8 cellular contexts compared by ENCODE assay signal in the genomic region with DNA sequence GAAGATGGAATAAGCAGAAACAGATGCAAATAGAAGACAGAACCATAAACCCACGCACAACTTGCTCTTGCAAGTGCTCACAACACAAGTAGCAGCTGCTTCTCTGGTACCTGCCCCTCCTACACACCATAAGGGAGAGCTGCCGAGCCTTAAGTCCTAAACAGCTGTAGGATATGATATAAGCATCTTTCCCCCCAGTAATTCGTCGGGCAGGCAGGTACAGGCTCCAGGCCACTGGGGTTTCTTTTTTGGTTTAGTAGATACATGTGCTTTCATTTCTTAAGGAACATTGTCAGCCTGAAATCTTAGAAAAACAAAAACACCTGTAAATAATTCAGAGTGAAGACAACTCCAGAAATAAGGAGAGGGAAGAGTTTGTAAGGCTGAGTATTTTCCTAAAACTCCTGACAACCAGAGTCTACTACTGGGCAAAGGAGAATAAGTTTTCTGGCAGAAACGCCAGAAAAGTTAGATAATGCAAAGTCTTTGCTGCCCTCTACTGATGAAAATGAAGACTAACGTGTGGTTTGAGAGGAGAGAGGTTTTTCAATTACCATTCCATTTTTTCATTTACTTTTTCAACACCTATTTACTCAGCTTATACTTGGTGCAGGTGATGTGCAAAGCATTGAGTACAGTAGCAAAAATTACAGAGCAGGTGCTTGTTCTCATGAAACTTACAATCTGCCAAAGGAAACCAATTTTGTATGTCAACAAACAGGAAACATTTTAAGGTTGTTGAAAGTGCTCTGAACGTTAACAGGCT. TPM values are rescaled to one million over a fixed set of nuclear protein-coding genes. Genes with fewer than 3 reads are reported as not detected.
DNase-seq lines count a peak whose midpoint lies in the region; ATAC-seq and TF ChIP-seq lines count a peak whose summit lies in the region.

No MANE protein-coding gene starts in this region.

- peak overlapping the region; percentile 18 for H2AFZ ChIP-seq in mammary epithelial cell (ENCODE audit: low read depth, low read length)

- dilution Hi-C loops in mammary epithelial cell (cut with HindIII; ENCODE audit: low sequenced_read_pairs) = no loop called here

- H3K27me3 ChIP-seq in AG04450 (ENCODE audit: control insufficient read depth, insufficient read depth, low read length) (peaks cover 2% of the 10 kb centered on the region), mammary epithelial cell (ENCODE audit: insufficient read depth, low read length) (no peaks in the 10 kb centered on the region), vagina (no peaks in the 10 kb centered on the region)

- H3K9me3 ChIP-seq in AG04450 (ENCODE audit: control insufficient read depth, insufficient read depth, low read length) = no peaks in the 10 kb centered on the region
- H3K9me3 ChIP-seq in mammary epithelial cell (replicated peaks; ENCODE audit: insufficient read depth, low read length) = no peaks in the 10 kb centered on the region
- no peaks in the 10 kb centered on the region for H3K9me3 ChIP-seq in vagina

- TF ChIP-seq CTCF in AG04450 (IDR thresholded peaks at IDR 0.05; ENCODE audit: low read depth, low read length) (peak; percentile 74), GM12875 (IDR thresholded peaks at IDR 0.05; ENCODE audit: borderline replicate concordance, insufficient read depth, low read depth, low read length) (peak; percentile 48; the same call in 1 of the 2 replicates), mammary epithelial cell (conservative IDR thresholded peaks at IDR 0.05 in 1 of 2, IDR thresholded peaks at IDR 0.05 in 1 of 2; ENCODE audit: extremely low read depth in 1 of 2, insufficient read depth in 1 of 2, low read depth in 1 of 2, low read length in 2 of 2) (peak; percentile 53 to 67), vagina (IDR thresholded peaks at IDR 0.05) (peak; percentile 16 to 51 (median 34))

- TF ChIP-seq POLR2A in vagina (IDR thresholded peaks at IDR 0.05) = no peak

- BruUV-seq in mammary epithelial cell (replicated peaks; lab: Mats Ljungman, UMichigan) = no TSS peak

- ATAC-seq in HG02981 (IDR thresholded peaks at IDR 0.05; ENCODE audit: unreplicated experiment) (peak; percentile 57), GM21737 (IDR thresholded peaks at IDR 0.05; ENCODE audit: unreplicated experiment) (no peak)

- H3K9ac ChIP-seq in mammary epithelial cell (ENCODE audit: insufficient read depth, low read length) = no peak overlapping the region

- POLR2A ChIA-PET in AG04450 (lab: Yijun Ruan, JAX) = no interaction called here

- CTCF ChIA-PET in AG04450 (lab: Charles Lee) (interaction anchor here (0.6 to 2.7 kb wide), 18 partner anchors 8 to 297 kb away, joined by 3 to 15 read pairs (median 6); a partner anchor contains a TSS), mammary epithelial cell (lab: Charles Lee; ENCODE audit: low non-redundant PET) (no interaction called here)

- H4K20me1 ChIP-seq in mammary epithelial cell (ENCODE audit: insufficient read depth, low read length) = no peaks in the 10 kb centered on the region

- intact Hi-C loops in mammary epithelial cell (cut with micrococcal nuclease) = loop anchor here (1.0 to 10.0 kb wide), 4 partner anchors 136 to 745 kb away; a partner anchor contains a TSS
- intact Hi-C loops in vagina (cut with DNase I) = no loop called here

- H3K36me3 ChIP-seq in mammary epithelial cell (ENCODE audit: insufficient read depth, low read length) (no peaks in the 10 kb centered on the region), vagina (no peaks in the 10 kb centered on the region)

- in situ Hi-C loops in mammary epithelial cell (cut with MboI; ENCODE audit: low sequenced_read_pairs in 2 of 2) = no loop called here

- WGBS in mammary epithelial cell (ENCODE audit: low coverage, missing lambda C conversion rate) = 27% methylated on average over 7 of the region's 7 CpGs

- H3K4me2 ChIP-seq in mammary epithelial cell (ENCODE audit: insufficient read depth, low read depth, low read length) = no peak overlapping the region

- H3K4me3 ChIP-seq in AG04450 (ENCODE audit: low read depth, low read length) (no peak overlapping the region), GM12875 (ENCODE audit: low read depth, low read length) (no peak overlapping the region), mammary epithelial cell (replicated peaks in 1 of 3; ENCODE audit: insufficient read depth in 1 of 3, low read depth in 2 of 3, low read length in 3 of 3) (no peak overlapping the region), vagina (no peak overlapping the region)

- H3K27ac ChIP-seq in AG04450 (ENCODE audit: low read depth, low read length) (no peak overlapping the region), mammary epithelial cell (ENCODE audit: insufficient read depth, low read depth, low read length) (no peak overlapping the region), vagina (no peak overlapping the region)

- H3K79me2 ChIP-seq in mammary epithelial cell (ENCODE audit: insufficient read depth, low read length) = no peaks in the 10 kb centered on the region

- peaks cover 7% of the 10 kb centered on the region for H3K4me1 ChIP-seq in mammary epithelial cell (ENCODE audit: insufficient read depth, low read length)
- H3K4me1 ChIP-seq in vagina = no peaks in the 10 kb centered on the region

- DNase-seq in AG04450 (ENCODE audit: low read depth, low spot score) = no peak
- peak; percentile 62 for DNase-seq in NCI-H748 (lab: John Stamatoyannopoulos, UW; ENCODE audit: unreplicated experiment)
- DNase-seq in mammary epithelial cell = peak; percentile 43
- DNase-seq in left kidney (ENCODE audit: low read depth, low spot score) = peak; percentile 76
- DNase-seq in vagina (ENCODE audit: extremely low spot score in 2 of 2) = no peak

RNA-seq across cellular contexts. Expression of a gene that starts 20.1 kb away (rescaled TPM):
- polyA plus RNA-seq in AG04450 (2011; rRNA removed) (43.1 and 46.4 TPM in 2 replicates), mammary epithelial cell (54.0 TPM)
- polyA minus RNA-seq in AG04450 (2011; rRNA and poly(A)+ RNA removed) = 78.2 and 83.5 TPM in 2 replicates
- total RNA-seq in mammary epithelial cell (10 to 100 TPM; 53.8 to 78.0 TPM), vagina (75.4 TPM)
- 81.1 TPM for polyA minus RNA-seq in mammary epithelial cell

Comparison
In these comparisons a context has a peak if more than half of its experiments do, and no peak if none do; other contexts are left out.
1. DNase-seq: peak in NCI-H748 (single experiment), mammary epithelial cell (single experiment) and left kidney (single experiment); none in AG04450 (single experiment) and vagina (0 of 2).
2. Peak in every context shown above with its lines, with median percentiles within 50 percentile points of each other: CTCF ChIP-seq.